In the genomic region with DNA sequence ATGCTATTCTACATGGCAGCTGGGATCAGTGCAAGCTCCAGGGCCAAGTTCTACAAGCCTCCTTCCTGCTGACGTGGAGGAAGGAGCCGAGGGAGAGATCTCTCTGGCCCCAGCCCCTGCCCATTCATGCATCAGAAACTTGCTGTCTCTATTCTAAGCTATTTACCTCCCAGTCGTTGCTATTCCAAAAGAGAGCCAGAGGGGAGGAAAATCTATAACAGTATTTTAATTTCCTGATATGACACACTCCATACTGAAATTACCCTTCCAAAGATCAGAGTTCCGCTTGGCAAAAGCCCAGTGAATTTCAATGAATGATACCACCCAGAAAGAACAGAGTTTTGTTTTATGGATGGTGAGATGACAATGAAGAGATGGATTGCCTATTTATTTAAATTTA, we compare ENCODE assay signal across 39 cellular contexts.
"Had no signal": no experiment of that assay in that cellular context is flagged by ENCODE, and none has a peak within 500 bp of the region (broad histone marks: within the 10 kb centered on the region; RNA-seq: fewer than 3 reads in every experiment).

No MANE protein-coding gene starts in this region.

- H3K4me1 ChIP-seq: adrenal gland had no signal

- DNase-seq: activated B cell treated with CpG ODN at 0.5 μM for 24 hours; activated CD4-positive, alpha-beta memory T cell treated with anti-CD3 and anti-CD28 coated beads for 36 hours; activated CD4-positive, alpha-beta T cell treated with anti-CD3 and anti-CD28 coated beads for 4 hours; activated CD4-positive, alpha-beta T cell treated with anti-CD3 and anti-CD28 coated beads, Interleukin-2, amount 10 ng/mL, durations not matched to agents 24 days and 14 days; activated CD4-positive, alpha-beta T cell treated with anti-CD3 and anti-CD28 coated beads, Interleukin-2, amount 50 U/mL, for 1 hour; activated CD4-positive, alpha-beta T cell treated with anti-CD3 and anti-CD28 coated beads, Interleukin-2, amount 50 U/mL, for 4 hours; activated CD4-positive, CD25-positive, alpha-beta regulatory T cell treated with anti-CD3 and anti-CD28 coated beads, Interleukin-2, amount 50 U/mL, for 72 hours; activated CD8-positive, alpha-beta memory T cell treated with anti-CD3 and anti-CD28 coated beads, Interleukin-2, amount 50 U/mL, for 4 hours; activated CD8-positive, alpha-beta T cell treated with anti-CD3 and anti-CD28 coated beads for 36 hours; activated effector memory CD4-positive, alpha-beta T cell treated with anti-CD3 and anti-CD28 coated beads, Interleukin-2, amount 50 U/mL, for 16 hours; activated gamma-delta T cell treated with Interleukin-2 at 50 U/mL for 16 hours; activated naive CD4-positive, alpha-beta T cell; activated naive CD4-positive, alpha-beta T cell treated with anti-CD3 and anti-CD28 coated beads for 36 hours; activated naive CD4-positive, alpha-beta T cell treated with anti-CD3 and anti-CD28 coated beads, Interleukin-2, amount 50 U/mL, for 16 hours; activated naive CD8-positive, alpha-beta T cell treated with anti-CD3 and anti-CD28 coated beads for 36 hours; activated T-cell treated with anti-CD3 and anti-CD28 coated beads for 4 hours; activated T-cell treated with anti-CD3 and anti-CD28 coated beads, Interleukin-2, amount 50 U/mL, for 1 hour; activated T-cell treated with anti-CD3 and anti-CD28 coated beads, Interleukin-2, amount 50 U/mL, for 4 hours; activated T-cell treated with anti-CD3 and anti-CD28 coated beads, Interleukin-2, amount 50 U/mL, for 72 hours; adrenal gland; amniotic stem cell; aorta; caudate nucleus; cerebellar nuclear complex; T-helper 1 cell; T-helper 2 cell; T-helper 9 cell had no signal

- H3K4me3 ChIP-seq: adrenal gland, cardiac muscle cell had no signal

- H3K4me3 Mint-ChIP-seq: activated B cell treated with CpG ODN at 0.5 μM for 24 hours; activated CD4-positive, alpha-beta memory T cell treated with anti-CD3 and anti-CD28 coated beads for 36 hours; activated CD4-positive, alpha-beta T cell treated with anti-CD3 and anti-CD28 coated beads, Interleukin-2, amount 10 ng/mL, durations not matched to agents 24 days and 14 days; activated CD8-positive, alpha-beta T cell treated with anti-CD3 and anti-CD28 coated beads for 36 hours; activated naive CD4-positive, alpha-beta T cell treated with anti-CD3 and anti-CD28 coated beads for 36 hours; activated naive CD8-positive, alpha-beta T cell treated with anti-CD3 and anti-CD28 coated beads for 36 hours; activated T-cell treated with anti-CD3 and anti-CD28 coated beads, Interleukin-2, amount 50 U/mL, for 4 hours; activated T-cell treated with anti-CD3 and anti-CD28 coated beads, Interleukin-2, amount 50 U/mL, for 72 hours; activated T-helper 1 cell treated with anti-CD3 and anti-CD28 coated beads, Interleukin-12 subunit alpha, Interleukin-12 subunit beta, Interleukin-2, Interleukin-4 antibody, amounts not matched to agents 30 ng/mL and 10 ng/mL and 1 ng/mL, durations not matched to agents 14 hours and 24 hours and 36 hours; activated T-helper 17 cell treated with anti-CD3 and anti-CD28 coated beads, Interleukin-2, amount 50 U/mL, for 72 hours; brain; central memory CD8-positive, alpha-beta T cell; T-helper 1 cell treated with Interleukin-12 subunit alpha and Interleukin-12 subunit beta and Interleukin-4 antibody, amounts not matched to agents 30 μg/mL and 1 μg/mL, for 36 hours; T-helper 2 cell treated with Interferon-gamma antibody and Interleukin-4, amounts not matched to agents 5 μg/mL and 100 μg/mL, for 36 hours had no signal

- H3K9me3 ChIP-seq: adrenal gland had no signal

- H3K27ac Mint-ChIP-seq: activated B cell treated with CpG ODN at 0.5 μM for 24 hours; activated CD4-positive, alpha-beta memory T cell treated with anti-CD3 and anti-CD28 coated beads for 36 hours; activated CD4-positive, alpha-beta T cell treated with anti-CD3 and anti-CD28 coated beads, Interleukin-2, amount 10 ng/mL, durations not matched to agents 24 days and 14 days; activated CD8-positive, alpha-beta T cell treated with anti-CD3 and anti-CD28 coated beads for 36 hours; activated naive CD4-positive, alpha-beta T cell treated with anti-CD3 and anti-CD28 coated beads for 36 hours; activated naive CD4-positive, alpha-beta T cell treated with anti-CD3 and anti-CD28 coated beads, Interleukin-2, amount 50 U/mL, for 72 hours; activated naive CD8-positive, alpha-beta T cell treated with anti-CD3 and anti-CD28 coated beads for 36 hours; activated T-cell treated with anti-CD3 and anti-CD28 coated beads, Interleukin-2, amount 50 U/mL, for 72 hours; activated T-helper 1 cell treated with anti-CD3 and anti-CD28 coated beads, Interleukin-12 subunit alpha, Interleukin-12 subunit beta, Interleukin-2, Interleukin-4 antibody, amounts not matched to agents 30 ng/mL and 10 ng/mL and 1 ng/mL, durations not matched to agents 14 hours and 24 hours and 36 hours; activated T-helper 17 cell treated with anti-CD3 and anti-CD28 coated beads, Interleukin-2, amount 50 U/mL, for 72 hours; T-helper 1 cell treated with Interleukin-12 subunit alpha and Interleukin-12 subunit beta and Interleukin-4 antibody, amounts not matched to agents 30 μg/mL and 1 μg/mL, for 36 hours; T-helper 2 cell treated with Interferon-gamma antibody and Interleukin-4, amounts not matched to agents 5 μg/mL and 100 μg/mL, for 36 hours had no signal

- ATAC-seq: activated CD8-positive, alpha-beta T cell treated with anti-CD3 and anti-CD28 coated beads for 36 hours; activated naive CD4-positive, alpha-beta T cell treated with anti-CD3 and anti-CD28 coated beads, Interleukin-2, amount 50 U/mL, for 72 hours; activated T-cell treated with anti-CD3 and anti-CD28 coated beads, Interleukin-2, amount 50 U/mL, for 4 hours; activated T-cell treated with anti-CD3 and anti-CD28 coated beads, Interleukin-2, amount 50 U/mL, for 72 hours; activated T-helper 17 cell treated with anti-CD3 and anti-CD28 coated beads, Interleukin-2, amount 50 U/mL, for 72 hours had no signal

- H3K27me3 ChIP-seq: adrenal gland, cardiac muscle cell had no signal

- H3K36me3 Mint-ChIP-seq: activated CD4-positive, alpha-beta memory T cell treated with anti-CD3 and anti-CD28 coated beads for 36 hours; activated naive CD4-positive, alpha-beta T cell treated with anti-CD3 and anti-CD28 coated beads, Interleukin-2, amount 50 U/mL, for 72 hours; activated naive CD8-positive, alpha-beta T cell treated with anti-CD3 and anti-CD28 coated beads for 36 hours; brain had no signal

- H3K36me3 ChIP-seq: adrenal gland, cardiac muscle cell had no signal

- FAIRE-seq: astrocyte, bronchial epithelial cell, TTC549 had no signal

- H3K4me1 Mint-ChIP-seq: activated B cell treated with CpG ODN at 0.5 μM for 24 hours; activated CD4-positive, alpha-beta T cell treated with anti-CD3 and anti-CD28 coated beads, Interleukin-2, amount 10 ng/mL, durations not matched to agents 24 days and 14 days; activated naive CD8-positive, alpha-beta T cell treated with anti-CD3 and anti-CD28 coated beads for 36 hours; activated T-helper 17 cell treated with anti-CD3 and anti-CD28 coated beads, Interleukin-2, amount 50 U/mL, for 72 hours; central memory CD8-positive, alpha-beta T cell had no signal

- H3K9me3 Mint-ChIP-seq: activated CD4-positive, alpha-beta T cell treated with anti-CD3 and anti-CD28 coated beads, Interleukin-2, amount 10 ng/mL, durations not matched to agents 24 days and 14 days; activated CD8-positive, alpha-beta T cell treated with anti-CD3 and anti-CD28 coated beads for 36 hours; activated naive CD4-positive, alpha-beta T cell treated with anti-CD3 and anti-CD28 coated beads for 36 hours; activated naive CD8-positive, alpha-beta T cell treated with anti-CD3 and anti-CD28 coated beads for 36 hours; activated T-cell treated with anti-CD3 and anti-CD28 coated beads, Interleukin-2, amount 50 U/mL, for 4 hours; activated T-helper 1 cell treated with anti-CD3 and anti-CD28 coated beads, Interleukin-12 subunit alpha, Interleukin-12 subunit beta, Interleukin-2, Interleukin-4 antibody, amounts not matched to agents 30 ng/mL and 10 ng/mL and 1 ng/mL, durations not matched to agents 14 hours and 24 hours and 36 hours; T-helper 2 cell treated with Interferon-gamma antibody and Interleukin-4, amounts not matched to agents 5 μg/mL and 100 μg/mL, for 36 hours had no signal

- H3K27ac ChIP-seq: adrenal gland, cardiac muscle cell, VCaP had no signal

- H3K27me3 Mint-ChIP-seq: activated CD4-positive, alpha-beta memory T cell treated with anti-CD3 and anti-CD28 coated beads for 36 hours; activated CD4-positive, alpha-beta T cell treated with anti-CD3 and anti-CD28 coated beads, Interleukin-2, amount 10 ng/mL, durations not matched to agents 24 days and 14 days had no signal
